ENCODE assay signal across 1 cellular context in genomic region chr6:4281341-4282293, GRCh38.
TF ChIP-seq lines count a peak whose summit lies in the region.

No MANE protein-coding gene starts in this region.

TF ChIP-seq in GM12878, 131 proteins besides CTCF, POLR2A, EP300 and RAD21 (continued from another document):
- TF ChIP-seq, protein P1, sequence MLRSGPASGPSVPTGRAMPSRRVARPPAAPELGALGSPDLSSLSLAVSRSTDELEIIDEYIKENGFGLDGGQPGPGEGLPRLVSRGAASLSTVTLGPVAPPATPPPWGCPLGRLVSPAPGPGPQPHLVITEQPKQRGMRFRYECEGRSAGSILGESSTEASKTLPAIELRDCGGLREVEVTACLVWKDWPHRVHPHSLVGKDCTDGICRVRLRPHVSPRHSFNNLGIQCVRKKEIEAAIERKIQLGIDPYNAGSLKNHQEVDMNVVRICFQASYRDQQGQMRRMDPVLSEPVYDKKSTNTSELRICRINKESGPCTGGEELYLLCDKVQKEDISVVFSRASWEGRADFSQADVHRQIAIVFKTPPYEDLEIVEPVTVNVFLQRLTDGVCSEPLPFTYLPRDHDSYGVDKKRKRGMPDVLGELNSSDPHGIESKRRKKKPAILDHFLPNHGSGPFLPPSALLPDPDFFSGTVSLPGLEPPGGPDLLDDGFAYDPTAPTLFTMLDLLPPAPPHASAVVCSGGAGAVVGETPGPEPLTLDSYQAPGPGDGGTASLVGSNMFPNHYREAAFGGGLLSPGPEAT (IDR thresholded peaks at IDR 0.05; ENCODE audit: low read depth) = peak; percentile 14; the same call in 1 of the 2 replicates
- TF ChIP-seq YY1 (IDR thresholded peaks at IDR 0.05; ENCODE audit: low read depth, low read length) = no peak
- TF ChIP-seq GABPA (IDR thresholded peaks at IDR 0.05; ENCODE audit: low read depth) = no peak
- TF ChIP-seq BMI1 (IDR thresholded peaks at IDR 0.05; ENCODE audit: borderline replicate concordance) = no peak
- TF ChIP-seq RB1 (IDR thresholded peaks at IDR 0.05; ENCODE audit: borderline replicate concordance) = no peak
- TF ChIP-seq ASH2L (IDR thresholded peaks at IDR 0.05; ENCODE audit: borderline replicate concordance, low read depth) = no peak
- TF ChIP-seq EZH2 (IDR thresholded peaks at IDR 0.05; ENCODE audit: borderline replicate concordance, control insufficient read depth, low read depth, low read length) = no peak
- peak; percentile 28; the same call in 1 of the 2 replicates for TF ChIP-seq RUNX3 (IDR thresholded peaks at IDR 0.05; ENCODE audit: low read length)
- TF ChIP-seq HDGF (IDR thresholded peaks at IDR 0.05) = no peak
- TF ChIP-seq SUPT20H (IDR thresholded peaks at IDR 0.05; ENCODE audit: borderline replicate concordance, control insufficient read depth, low read depth, low read length) = no peak
- no peak for TF ChIP-seq NR2F1 (conservative IDR thresholded peaks at IDR 0.05)
- TF ChIP-seq BHLHE40 (IDR thresholded peaks at IDR 0.05; ENCODE audit: borderline replicate concordance in 1 of 2, low read depth in 2 of 2, low read length in 1 of 2) = peak; percentile 7 to 40; a peak in 1 of 4 replicates
- TF ChIP-seq JUNB (IDR thresholded peaks at IDR 0.05) = no peak
- no peak for TF ChIP-seq PAX8 (IDR thresholded peaks at IDR 0.05)
- peak; percentile 30; the same call in 1 of the 2 replicates for TF ChIP-seq CREM (IDR thresholded peaks at IDR 0.05; ENCODE audit: low read depth)
- peak; percentile 69; the same call in 1 of the 2 replicates for TF ChIP-seq EED (IDR thresholded peaks at IDR 0.05; ENCODE audit: low read depth)
- TF ChIP-seq, protein P2, sequence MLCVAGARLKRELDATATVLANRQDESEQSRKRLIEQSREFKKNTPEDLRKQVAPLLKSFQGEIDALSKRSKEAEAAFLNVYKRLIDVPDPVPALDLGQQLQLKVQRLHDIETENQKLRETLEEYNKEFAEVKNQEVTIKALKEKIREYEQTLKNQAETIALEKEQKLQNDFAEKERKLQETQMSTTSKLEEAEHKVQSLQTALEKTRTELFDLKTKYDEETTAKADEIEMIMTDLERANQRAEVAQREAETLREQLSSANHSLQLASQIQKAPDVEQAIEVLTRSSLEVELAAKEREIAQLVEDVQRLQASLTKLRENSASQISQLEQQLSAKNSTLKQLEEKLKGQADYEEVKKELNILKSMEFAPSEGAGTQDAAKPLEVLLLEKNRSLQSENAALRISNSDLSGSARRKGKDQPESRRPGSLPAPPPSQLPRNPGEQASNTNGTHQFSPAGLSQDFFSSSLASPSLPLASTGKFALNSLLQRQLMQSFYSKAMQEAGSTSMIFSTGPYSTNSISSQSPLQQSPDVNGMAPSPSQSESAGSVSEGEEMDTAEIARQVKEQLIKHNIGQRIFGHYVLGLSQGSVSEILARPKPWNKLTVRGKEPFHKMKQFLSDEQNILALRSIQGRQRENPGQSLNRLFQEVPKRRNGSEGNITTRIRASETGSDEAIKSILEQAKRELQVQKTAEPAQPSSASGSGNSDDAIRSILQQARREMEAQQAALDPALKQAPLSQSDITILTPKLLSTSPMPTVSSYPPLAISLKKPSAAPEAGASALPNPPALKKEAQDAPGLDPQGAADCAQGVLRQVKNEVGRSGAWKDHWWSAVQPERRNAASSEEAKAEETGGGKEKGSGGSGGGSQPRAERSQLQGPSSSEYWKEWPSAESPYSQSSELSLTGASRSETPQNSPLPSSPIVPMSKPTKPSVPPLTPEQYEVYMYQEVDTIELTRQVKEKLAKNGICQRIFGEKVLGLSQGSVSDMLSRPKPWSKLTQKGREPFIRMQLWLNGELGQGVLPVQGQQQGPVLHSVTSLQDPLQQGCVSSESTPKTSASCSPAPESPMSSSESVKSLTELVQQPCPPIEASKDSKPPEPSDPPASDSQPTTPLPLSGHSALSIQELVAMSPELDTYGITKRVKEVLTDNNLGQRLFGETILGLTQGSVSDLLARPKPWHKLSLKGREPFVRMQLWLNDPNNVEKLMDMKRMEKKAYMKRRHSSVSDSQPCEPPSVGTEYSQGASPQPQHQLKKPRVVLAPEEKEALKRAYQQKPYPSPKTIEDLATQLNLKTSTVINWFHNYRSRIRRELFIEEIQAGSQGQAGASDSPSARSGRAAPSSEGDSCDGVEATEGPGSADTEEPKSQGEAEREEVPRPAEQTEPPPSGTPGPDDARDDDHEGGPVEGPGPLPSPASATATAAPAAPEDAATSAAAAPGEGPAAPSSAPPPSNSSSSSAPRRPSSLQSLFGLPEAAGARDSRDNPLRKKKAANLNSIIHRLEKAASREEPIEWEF (IDR thresholded peaks at IDR 0.05; ENCODE audit: insufficient replicate concordance, low read depth, low read length) = no peak
- TF ChIP-seq BRCA1 (IDR thresholded peaks at IDR 0.05; ENCODE audit: low read depth, low read length) = no peak
- TF ChIP-seq WRNIP1 (IDR thresholded peaks at IDR 0.05; ENCODE audit: borderline replicate concordance, low read depth, low read length) = no peak
- TF ChIP-seq RBBP5 (conservative IDR thresholded peaks at IDR 0.05) = no peak
- TF ChIP-seq FOXK2 (IDR thresholded peaks at IDR 0.05) = no peak
- peak; percentile 69 for TF ChIP-seq ATF7 (IDR thresholded peaks at IDR 0.05; ENCODE audit: low read depth)
- no peak for TF ChIP-seq RAD51 (IDR thresholded peaks at IDR 0.05)
TF ChIP-seq in GM12878: peak in this region for 19.
